Comparison of ENCODE assay signal across 1 cellular context in the genomic region with DNA sequence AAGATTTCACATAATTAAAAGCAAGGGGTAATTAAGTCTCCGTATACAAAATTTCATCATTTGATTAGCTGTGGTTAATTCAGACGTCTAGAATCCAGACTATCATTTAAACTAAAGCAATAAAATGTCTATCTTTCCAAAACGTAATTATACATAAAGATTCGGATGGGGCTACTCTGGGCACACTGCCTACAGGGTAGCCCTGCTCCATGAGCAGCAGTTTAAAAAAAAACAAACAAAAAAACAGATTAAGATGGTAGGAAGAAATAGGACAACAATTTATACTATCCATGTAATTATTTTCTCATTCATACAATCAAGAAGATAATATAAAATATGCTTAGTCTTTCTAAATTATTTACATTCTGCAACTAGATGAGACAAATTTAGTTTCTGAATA.
TF ChIP-seq lines count a peak whose summit lies in the region.

No MANE protein-coding gene starts in this region.

TF ChIP-seq in WTC11, 78 proteins besides CTCF, POLR2A, EP300 and RAD21 (continued from another document):
- no peak for TF ChIP-seq ZNF532 (CRISPR knock-in tag; IDR thresholded peaks at IDR 0.05; ENCODE audit: borderline replicate concordance)
- no peak for TF ChIP-seq GTF2I (CRISPR knock-in tag; conservative IDR thresholded peaks at IDR 0.05)
